Comparison of ENCODE assay signal across 2 cellular contexts in the genomic region with DNA sequence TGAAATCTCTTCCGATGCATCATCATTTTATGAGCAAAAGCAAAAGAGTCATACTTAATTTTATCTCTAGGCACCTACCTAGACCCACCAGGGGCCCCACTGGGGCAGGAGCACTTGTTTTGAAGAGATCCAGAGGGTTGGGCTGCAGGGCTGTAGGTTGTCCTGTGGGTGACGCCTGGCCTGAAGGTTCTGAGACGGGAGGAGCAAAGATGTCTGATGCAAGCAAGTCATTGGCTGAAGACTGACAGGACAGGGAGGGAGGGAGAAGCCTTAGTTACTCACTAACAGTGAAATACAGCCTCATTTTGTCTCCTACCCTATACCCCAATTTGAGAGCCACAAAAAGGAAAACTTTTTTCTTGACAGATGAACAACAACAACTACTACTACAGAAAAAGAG.
TF ChIP-seq lines count a peak whose summit lies in the region.

No MANE protein-coding gene starts in this region.

TF ChIP-seq in SK-N-SH treated with all-trans-retinoic acid at 6 μM for 48 hours, 23 proteins besides CTCF, POLR2A, EP300 and RAD21 (continued from another document):
- TF ChIP-seq ARNTL (CRISPR knock-in tag; IDR thresholded peaks at IDR 0.05; ENCODE audit: borderline replicate concordance, low read depth) (no peak), TCF4 (CRISPR knock-in tag; IDR thresholded peaks at IDR 0.05; ENCODE audit: borderline replicate concordance) (no peak), ESRRG (CRISPR knock-in tag; IDR thresholded peaks at IDR 0.05) (no peak), SNAI2 (CRISPR knock-in tag; IDR thresholded peaks at IDR 0.05) (no peak), RARB (CRISPR knock-in tag; IDR thresholded peaks at IDR 0.05) (no peak), PPARA (CRISPR knock-in tag; IDR thresholded peaks at IDR 0.05; ENCODE audit: borderline replicate concordance) (no peak), BACH2 (CRISPR knock-in tag; IDR thresholded peaks at IDR 0.05; ENCODE audit: borderline replicate concordance) (no peak), ZNF70 (CRISPR knock-in tag; IDR thresholded peaks at IDR 0.05) (no peak), GLIS3 (CRISPR knock-in tag; IDR thresholded peaks at IDR 0.05) (no peak)
- TF ChIP-seq, protein P1, sequence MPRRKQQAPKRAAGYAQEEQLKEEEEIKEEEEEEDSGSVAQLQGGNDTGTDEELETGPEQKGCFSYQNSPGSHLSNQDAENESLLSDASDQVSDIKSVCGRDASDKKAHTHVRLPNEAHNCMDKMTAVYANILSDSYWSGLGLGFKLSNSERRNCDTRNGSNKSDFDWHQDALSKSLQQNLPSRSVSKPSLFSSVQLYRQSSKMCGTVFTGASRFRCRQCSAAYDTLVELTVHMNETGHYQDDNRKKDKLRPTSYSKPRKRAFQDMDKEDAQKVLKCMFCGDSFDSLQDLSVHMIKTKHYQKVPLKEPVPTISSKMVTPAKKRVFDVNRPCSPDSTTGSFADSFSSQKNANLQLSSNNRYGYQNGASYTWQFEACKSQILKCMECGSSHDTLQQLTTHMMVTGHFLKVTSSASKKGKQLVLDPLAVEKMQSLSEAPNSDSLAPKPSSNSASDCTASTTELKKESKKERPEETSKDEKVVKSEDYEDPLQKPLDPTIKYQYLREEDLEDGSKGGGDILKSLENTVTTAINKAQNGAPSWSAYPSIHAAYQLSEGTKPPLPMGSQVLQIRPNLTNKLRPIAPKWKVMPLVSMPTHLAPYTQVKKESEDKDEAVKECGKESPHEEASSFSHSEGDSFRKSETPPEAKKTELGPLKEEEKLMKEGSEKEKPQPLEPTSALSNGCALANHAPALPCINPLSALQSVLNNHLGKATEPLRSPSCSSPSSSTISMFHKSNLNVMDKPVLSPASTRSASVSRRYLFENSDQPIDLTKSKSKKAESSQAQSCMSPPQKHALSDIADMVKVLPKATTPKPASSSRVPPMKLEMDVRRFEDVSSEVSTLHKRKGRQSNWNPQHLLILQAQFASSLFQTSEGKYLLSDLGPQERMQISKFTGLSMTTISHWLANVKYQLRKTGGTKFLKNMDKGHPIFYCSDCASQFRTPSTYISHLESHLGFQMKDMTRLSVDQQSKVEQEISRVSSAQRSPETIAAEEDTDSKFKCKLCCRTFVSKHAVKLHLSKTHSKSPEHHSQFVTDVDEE (CRISPR knock-in tag; IDR thresholded peaks at IDR 0.05): no peak
- TF ChIP-seq, protein P2, sequence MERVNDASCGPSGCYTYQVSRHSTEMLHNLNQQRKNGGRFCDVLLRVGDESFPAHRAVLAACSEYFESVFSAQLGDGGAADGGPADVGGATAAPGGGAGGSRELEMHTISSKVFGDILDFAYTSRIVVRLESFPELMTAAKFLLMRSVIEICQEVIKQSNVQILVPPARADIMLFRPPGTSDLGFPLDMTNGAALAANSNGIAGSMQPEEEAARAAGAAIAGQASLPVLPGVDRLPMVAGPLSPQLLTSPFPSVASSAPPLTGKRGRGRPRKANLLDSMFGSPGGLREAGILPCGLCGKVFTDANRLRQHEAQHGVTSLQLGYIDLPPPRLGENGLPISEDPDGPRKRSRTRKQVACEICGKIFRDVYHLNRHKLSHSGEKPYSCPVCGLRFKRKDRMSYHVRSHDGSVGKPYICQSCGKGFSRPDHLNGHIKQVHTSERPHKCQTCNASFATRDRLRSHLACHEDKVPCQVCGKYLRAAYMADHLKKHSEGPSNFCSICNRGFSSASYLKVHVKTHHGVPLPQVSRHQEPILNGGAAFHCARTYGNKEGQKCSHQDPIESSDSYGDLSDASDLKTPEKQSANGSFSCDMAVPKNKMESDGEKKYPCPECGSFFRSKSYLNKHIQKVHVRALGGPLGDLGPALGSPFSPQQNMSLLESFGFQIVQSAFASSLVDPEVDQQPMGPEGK (CRISPR knock-in tag; IDR thresholded peaks at IDR 0.05; ENCODE audit: borderline replicate concordance): no peak
- TF ChIP-seq, protein P3, sequence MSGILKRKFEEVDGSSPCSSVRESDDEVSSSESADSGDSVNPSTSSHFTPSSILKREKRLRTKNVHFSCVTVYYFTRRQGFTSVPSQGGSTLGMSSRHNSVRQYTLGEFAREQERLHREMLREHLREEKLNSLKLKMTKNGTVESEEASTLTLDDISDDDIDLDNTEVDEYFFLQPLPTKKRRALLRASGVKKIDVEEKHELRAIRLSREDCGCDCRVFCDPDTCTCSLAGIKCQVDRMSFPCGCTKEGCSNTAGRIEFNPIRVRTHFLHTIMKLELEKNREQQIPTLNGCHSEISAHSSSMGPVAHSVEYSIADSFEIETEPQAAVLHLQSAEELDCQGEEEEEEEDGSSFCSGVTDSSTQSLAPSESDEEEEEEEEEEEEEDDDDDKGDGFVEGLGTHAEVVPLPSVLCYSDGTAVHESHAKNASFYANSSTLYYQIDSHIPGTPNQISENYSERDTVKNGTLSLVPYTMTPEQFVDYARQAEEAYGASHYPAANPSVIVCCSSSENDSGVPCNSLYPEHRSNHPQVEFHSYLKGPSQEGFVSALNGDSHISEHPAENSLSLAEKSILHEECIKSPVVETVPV (CRISPR knock-in tag; IDR thresholded peaks at IDR 0.05): no peak

TF ChIP-seq in WTC11, 78 proteins besides CTCF, POLR2A, EP300 and RAD21 (continued from another document):
- TF ChIP-seq NFE2L1 (CRISPR knock-in tag; IDR thresholded peaks at IDR 0.05): no peak
- no peak for TF ChIP-seq OVOL2 (CRISPR knock-in tag; IDR thresholded peaks at IDR 0.05; ENCODE audit: borderline replicate concordance)
- no peak for TF ChIP-seq JAZF1 (CRISPR knock-in tag; IDR thresholded peaks at IDR 0.05)
- TF ChIP-seq, protein P4, sequence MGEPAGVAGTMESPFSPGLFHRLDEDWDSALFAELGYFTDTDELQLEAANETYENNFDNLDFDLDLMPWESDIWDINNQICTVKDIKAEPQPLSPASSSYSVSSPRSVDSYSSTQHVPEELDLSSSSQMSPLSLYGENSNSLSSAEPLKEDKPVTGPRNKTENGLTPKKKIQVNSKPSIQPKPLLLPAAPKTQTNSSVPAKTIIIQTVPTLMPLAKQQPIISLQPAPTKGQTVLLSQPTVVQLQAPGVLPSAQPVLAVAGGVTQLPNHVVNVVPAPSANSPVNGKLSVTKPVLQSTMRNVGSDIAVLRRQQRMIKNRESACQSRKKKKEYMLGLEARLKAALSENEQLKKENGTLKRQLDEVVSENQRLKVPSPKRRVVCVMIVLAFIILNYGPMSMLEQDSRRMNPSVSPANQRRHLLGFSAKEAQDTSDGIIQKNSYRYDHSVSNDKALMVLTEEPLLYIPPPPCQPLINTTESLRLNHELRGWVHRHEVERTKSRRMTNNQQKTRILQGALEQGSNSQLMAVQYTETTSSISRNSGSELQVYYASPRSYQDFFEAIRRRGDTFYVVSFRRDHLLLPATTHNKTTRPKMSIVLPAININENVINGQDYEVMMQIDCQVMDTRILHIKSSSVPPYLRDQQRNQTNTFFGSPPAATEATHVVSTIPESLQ (CRISPR knock-in tag; IDR thresholded peaks at IDR 0.05): no peak
- no peak for TF ChIP-seq ZNF232 (CRISPR knock-in tag; IDR thresholded peaks at IDR 0.05)
- no peak for TF ChIP-seq ZBTB21 (CRISPR knock-in tag; IDR thresholded peaks at IDR 0.05; ENCODE audit: borderline replicate concordance)
